Comparison of ENCODE assay signal across 28 cellular contexts in the genomic region with DNA sequence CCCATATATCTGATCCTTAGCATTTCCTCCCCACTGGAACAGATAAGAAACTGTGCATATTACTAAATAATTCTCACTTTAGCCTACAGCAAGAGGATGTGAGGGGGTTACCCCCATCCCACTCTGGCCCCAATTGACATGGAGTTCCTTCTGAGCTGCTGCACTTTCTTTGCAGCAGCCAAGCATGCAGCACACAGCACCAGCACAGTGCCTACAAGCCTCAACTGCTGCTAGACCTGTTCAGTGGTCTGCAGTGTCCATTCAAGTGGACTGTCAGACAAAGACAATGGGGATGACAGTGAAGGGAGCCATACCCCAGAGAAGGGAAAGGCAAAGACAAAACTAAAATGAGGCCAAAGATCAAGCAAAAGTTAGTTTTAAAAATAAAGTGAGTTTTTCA.
"Had no signal": no experiment of that assay in that cellular context is flagged by ENCODE, and none has a peak within 500 bp of the region (broad histone marks: within the 10 kb centered on the region; RNA-seq: fewer than 3 reads in every experiment).

No MANE protein-coding gene starts in this region.

- H3K27ac ChIP-seq: adrenal gland, breast epithelium, Peyer's patch, RWPE1, SJCRH30, VCaP had no signal

- H3K36me3 ChIP-seq: adrenal gland, breast epithelium, Peyer's patch, SJCRH30 had no signal

- H3K4me3 Mint-ChIP-seq: activated CD4-positive, alpha-beta memory T cell treated with anti-CD3 and anti-CD28 coated beads, Interleukin-2, amount 10 ng/mL, durations not matched to agents 7 days and 5 days; activated CD4-positive, alpha-beta T cell treated with anti-CD3 and anti-CD28 coated beads for 36 hours; activated naive CD8-positive, alpha-beta T cell treated with anti-CD3 and anti-CD28 coated beads, Interleukin-2, amount 10 ng/mL, durations not matched to agents 7 days and 5 days; activated T-cell treated with anti-CD3 and anti-CD28 coated beads, Interleukin-2, amount 50 U/mL, for 72 hours had no signal

- H3K4me1 Mint-ChIP-seq: activated CD4-positive, alpha-beta memory T cell treated with anti-CD3 and anti-CD28 coated beads, Interleukin-2, amount 10 ng/mL, durations not matched to agents 7 days and 5 days had no signal

- H3K27ac Mint-ChIP-seq: activated CD4-positive, alpha-beta memory T cell treated with anti-CD3 and anti-CD28 coated beads, Interleukin-2, amount 10 ng/mL, durations not matched to agents 7 days and 5 days; activated CD4-positive, alpha-beta T cell treated with anti-CD3 and anti-CD28 coated beads for 36 hours; activated naive CD8-positive, alpha-beta T cell treated with anti-CD3 and anti-CD28 coated beads, Interleukin-2, amount 10 ng/mL, durations not matched to agents 7 days and 5 days; activated T-cell treated with anti-CD3 and anti-CD28 coated beads, Interleukin-2, amount 50 U/mL, for 72 hours; activated T-helper 2 cell treated with anti-CD3 and anti-CD28 coated beads, Interferon-gamma antibody, Interleukin-2, Interleukin-4, amounts not matched to agents 10 μg/mL and 5 μg/mL and 100 μg/mL, durations not matched to agents 14 hours and 24 hours and 36 hours had no signal

- H3K27me3 ChIP-seq: adrenal gland, breast epithelium, Peyer's patch had no signal

- H3K27me3 Mint-ChIP-seq: activated CD4-positive, alpha-beta memory T cell treated with anti-CD3 and anti-CD28 coated beads, Interleukin-2, amount 10 ng/mL, durations not matched to agents 7 days and 5 days; activated CD4-positive, alpha-beta T cell treated with anti-CD3 and anti-CD28 coated beads for 36 hours had no signal

- H3K36me3 Mint-ChIP-seq: activated naive CD8-positive, alpha-beta T cell treated with anti-CD3 and anti-CD28 coated beads, Interleukin-2, amount 10 ng/mL, durations not matched to agents 7 days and 5 days had no signal

- H3K9me3 ChIP-seq: adrenal gland, breast epithelium, Peyer's patch, SJCRH30 had no signal

- ATAC-seq: activated CD4-positive, alpha-beta T cell treated with anti-CD3 and anti-CD28 coated beads for 36 hours; activated T-cell treated with anti-CD3 and anti-CD28 coated beads, Interleukin-2, amount 50 U/mL, for 72 hours; SK-N-SH treated with all-trans-retinoic acid at 6 μM for 48 hours had no signal

- H3K9me3 Mint-ChIP-seq: activated CD4-positive, alpha-beta memory T cell treated with anti-CD3 and anti-CD28 coated beads, Interleukin-2, amount 10 ng/mL, durations not matched to agents 7 days and 5 days; activated T-cell treated with anti-CD3 and anti-CD28 coated beads, Interleukin-2, amount 50 U/mL, for 72 hours; activated T-helper 2 cell treated with anti-CD3 and anti-CD28 coated beads, Interferon-gamma antibody, Interleukin-2, Interleukin-4, amounts not matched to agents 10 μg/mL and 5 μg/mL and 100 μg/mL, durations not matched to agents 14 hours and 24 hours and 36 hours had no signal

- DNase-seq: activated CD4-positive, alpha-beta memory T cell treated with anti-CD3 and anti-CD28 coated beads, Interleukin-2, amount 10 ng/mL, durations not matched to agents 7 days and 5 days; activated CD4-positive, alpha-beta T cell treated with anti-CD3 and anti-CD28 coated beads for 36 hours; activated CD4-positive, alpha-beta T cell treated with anti-CD3 and anti-CD28 coated beads, Interleukin-2, amount 50 U/mL, for 1 hour; activated CD8-positive, alpha-beta memory T cell treated with anti-CD3 and anti-CD28 coated beads, Interleukin-2, amount 50 U/mL, for 4 hours; activated naive CD4-positive, alpha-beta T cell treated with anti-CD3 and anti-CD28 coated beads, Interleukin-2, amount 50 U/mL, for 16 hours; activated naive CD8-positive, alpha-beta T cell treated with anti-CD3 and anti-CD28 coated beads, Interleukin-2, amount 10 ng/mL, durations not matched to agents 7 days and 5 days; activated T-cell treated with anti-CD3 and anti-CD28 coated beads, Interleukin-2, amount 50 U/mL, for 72 hours; adrenal gland; aorta; caudate nucleus; KG1; NCI-H1105; NCI-H1436; NCI-H1694 treated with DMSO at 0.1 percent for 48 hours; NCI-H2029 treated with DMSO at 0.1 percent for 48 hours; NCI-H345; NCI-H510A; NCI-H526 treated with DMSO at 0.1 percent for 48 hours; NK-92 treated with Interleukin-12 subunit alpha and Interleukin-12 subunit beta, amount 100 ng/mL, for 24 hours; Peyer's patch; Right ventricle myocardium superior; SJCRH30; SW 1271 had no signal

- H3K4me1 ChIP-seq: adrenal gland, breast epithelium, Peyer's patch, SJCRH30 had no signal

- H3K4me3 ChIP-seq: adrenal gland, breast epithelium, Peyer's patch, SJCRH30 had no signal
